ENCODE assay signal across 1 cellular context in genomic region chr4:38330321-38330720, GRCh38.
TF ChIP-seq lines count a peak whose summit lies in the region.

No MANE protein-coding gene starts in this region.

TF ChIP-seq in SK-N-SH, 30 proteins besides CTCF, POLR2A, EP300 and RAD21 (continued from another document):
- TF ChIP-seq, protein P1, sequence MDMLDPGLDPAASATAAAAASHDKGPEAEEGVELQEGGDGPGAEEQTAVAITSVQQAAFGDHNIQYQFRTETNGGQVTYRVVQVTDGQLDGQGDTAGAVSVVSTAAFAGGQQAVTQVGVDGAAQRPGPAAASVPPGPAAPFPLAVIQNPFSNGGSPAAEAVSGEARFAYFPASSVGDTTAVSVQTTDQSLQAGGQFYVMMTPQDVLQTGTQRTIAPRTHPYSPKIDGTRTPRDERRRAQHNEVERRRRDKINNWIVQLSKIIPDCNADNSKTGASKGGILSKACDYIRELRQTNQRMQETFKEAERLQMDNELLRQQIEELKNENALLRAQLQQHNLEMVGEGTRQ (IDR thresholded peaks at IDR 0.05; ENCODE audit: borderline replicate concordance, low read depth, low read length): no peak
- no peak for TF ChIP-seq FOXM1 (IDR thresholded peaks at IDR 0.05; ENCODE audit: low read depth)
- peak; percentile 91 for TF ChIP-seq GATA2 (CRISPR knock-in tag; IDR thresholded peaks at IDR 0.05)
- 0 out of 2 replicates have a peak, but pooled peaks have one; percentile 9 for TF ChIP-seq TCF12 (IDR thresholded peaks at IDR 0.05)
